23 cellular contexts compared by ENCODE assay signal in genomic region chr6:106309024-106309423, GRCh38.
"Had no signal": no experiment of that assay in that cellular context is flagged by ENCODE, and none has a peak within 500 bp of the region (broad histone marks: within the 10 kb centered on the region; RNA-seq: fewer than 3 reads in every experiment).

No MANE protein-coding gene starts in this region.

- H3K27me3 ChIP-seq: esophagus squamous epithelium had no signal

- H3K9me3 Mint-ChIP-seq: activated naive CD4-positive, alpha-beta T cell treated with anti-CD3 and anti-CD28 coated beads, Interleukin-2, amount 50 U/mL, for 24 hours; activated T-cell treated with anti-CD3 and anti-CD28 coated beads, Interleukin-2, amount 50 U/mL, for 4 hours; brain; central memory CD8-positive, alpha-beta T cell; memory B cell; natural killer cell treated with Interleukin-12 subunit alpha and Interleukin-12 subunit beta and Interleukin-15 and Interleukin-18, amount 100 ng/mL, for 72 hours; T-cell had no signal

- H3K27ac Mint-ChIP-seq: activated CD8-positive, alpha-beta memory T cell treated with anti-CD3 and anti-CD28 coated beads, Interleukin-2, amount 10 ng/mL, durations not matched to agents 7 days and 5 days; activated naive CD4-positive, alpha-beta T cell treated with anti-CD3 and anti-CD28 coated beads, Interleukin-2, amount 50 U/mL, for 24 hours; brain; memory B cell; natural killer cell treated with Interleukin-12 subunit alpha and Interleukin-12 subunit beta and Interleukin-15 and Interleukin-18, amount 100 ng/mL, for 72 hours; T-cell had no signal

- H3K9me3 ChIP-seq: esophagus squamous epithelium had no signal

- DNase-seq: activated CD4-positive, alpha-beta T cell treated with anti-CD3 and anti-CD28 coated beads, Interleukin-2, amount 50 U/mL, for 48 hours; activated CD4-positive, CD25-positive, alpha-beta regulatory T cell treated with anti-CD3 and anti-CD28 coated beads, Interleukin-2, amount 50 U/mL, for 72 hours; activated CD8-positive, alpha-beta memory T cell treated with anti-CD3 and anti-CD28 coated beads, Interleukin-2, amount 10 ng/mL, durations not matched to agents 7 days and 5 days; activated effector memory CD4-positive, alpha-beta T cell treated with anti-CD3 and anti-CD28 coated beads, Interleukin-2, amount 50 U/mL, for 16 hours; activated T-cell treated with anti-CD3 and anti-CD28 coated beads, Interleukin-2, amount 50 U/mL, for 4 hours; amygdala; cortex of kidney; effector CD4-positive, alpha-beta T cell; esophagus squamous epithelium; foreskin fibroblast; hypothalamus; kidney glomerular epithelial cell; left ventricle myocardium superior; small intestine; stimulated activated CD4-positive, alpha-beta T cell treated with anti-CD3 and anti-CD28 coated beads, Interleukin-4, amount 100 ng/mL, for 24 hours; stimulated activated naive CD4-positive, alpha-beta T cell treated with Interleukin-2 at 50 U/mL for 16 hours; T-cell; trophoblast cell had no signal

- H3K4me3 Mint-ChIP-seq: activated CD8-positive, alpha-beta memory T cell treated with anti-CD3 and anti-CD28 coated beads, Interleukin-2, amount 10 ng/mL, durations not matched to agents 7 days and 5 days; activated naive CD4-positive, alpha-beta T cell treated with anti-CD3 and anti-CD28 coated beads, Interleukin-2, amount 50 U/mL, for 24 hours; activated T-cell treated with anti-CD3 and anti-CD28 coated beads, Interleukin-2, amount 50 U/mL, for 4 hours; brain; central memory CD8-positive, alpha-beta T cell; memory B cell; natural killer cell treated with Interleukin-12 subunit alpha and Interleukin-12 subunit beta and Interleukin-15 and Interleukin-18, amount 100 ng/mL, for 72 hours; T-cell had no signal

- ATAC-seq: activated CD8-positive, alpha-beta memory T cell treated with anti-CD3 and anti-CD28 coated beads, Interleukin-2, amount 10 ng/mL, durations not matched to agents 7 days and 5 days; activated T-cell treated with anti-CD3 and anti-CD28 coated beads, Interleukin-2, amount 50 U/mL, for 4 hours; natural killer cell treated with Interleukin-12 subunit alpha and Interleukin-12 subunit beta and Interleukin-15 and Interleukin-18, amount 100 ng/mL, for 72 hours; T-cell had no signal

- H3K27me3 Mint-ChIP-seq: activated CD8-positive, alpha-beta memory T cell treated with anti-CD3 and anti-CD28 coated beads, Interleukin-2, amount 10 ng/mL, durations not matched to agents 7 days and 5 days; activated naive CD4-positive, alpha-beta T cell treated with anti-CD3 and anti-CD28 coated beads, Interleukin-2, amount 50 U/mL, for 24 hours; brain; central memory CD8-positive, alpha-beta T cell; memory B cell; natural killer cell treated with Interleukin-12 subunit alpha and Interleukin-12 subunit beta and Interleukin-15 and Interleukin-18, amount 100 ng/mL, for 72 hours; T-cell had no signal

- H3K4me3 ChIP-seq: esophagus squamous epithelium had no signal

- H3K27ac ChIP-seq: esophagus squamous epithelium had no signal
